In genomic region chr19:39413269-39413902, GRCh38 we compare ENCODE assay signal across 2 cellular contexts.
TF ChIP-seq lines count a peak whose summit lies in the region.

No MANE protein-coding gene starts in this region.

TF ChIP-seq in A549, 52 proteins besides CTCF, POLR2A, EP300 and RAD21 (continued from another document):
- TF ChIP-seq ATOH8 (CRISPR knock-in tag; IDR thresholded peaks at IDR 0.05; ENCODE audit: low read depth) (no peak; the same call in 1 of the 2 replicates), MYC (IDR thresholded peaks at IDR 0.05; ENCODE audit: borderline replicate concordance, low read length) (no peak), RCOR1 (IDR thresholded peaks at IDR 0.05; ENCODE audit: low read depth, low read length) (no peak)

TF ChIP-seq in SK-N-SH treated with all-trans-retinoic acid at 6 μM for 48 hours, 23 proteins besides CTCF, POLR2A, EP300 and RAD21 (continued from another document):
- TF ChIP-seq CREB5 (CRISPR knock-in tag; IDR thresholded peaks at IDR 0.05; ENCODE audit: low read depth), result no peak
- TF ChIP-seq ISL1 (CRISPR knock-in tag; IDR thresholded peaks at IDR 0.05), result no peak
- TF ChIP-seq BACH2 (CRISPR knock-in tag; IDR thresholded peaks at IDR 0.05; ENCODE audit: borderline replicate concordance), result no peak
- no peak for TF ChIP-seq TOX (CRISPR knock-in tag; IDR thresholded peaks at IDR 0.05; ENCODE audit: borderline replicate concordance)
- no peak for TF ChIP-seq ZC3H10 (CRISPR knock-in tag; IDR thresholded peaks at IDR 0.05)
- TF ChIP-seq PATZ1 (CRISPR knock-in tag; IDR thresholded peaks at IDR 0.05; ENCODE audit: borderline replicate concordance), result no peak
- no peak for TF ChIP-seq CSRNP3 (CRISPR knock-in tag; IDR thresholded peaks at IDR 0.05)
- no peak for TF ChIP-seq ZNF70 (CRISPR knock-in tag; IDR thresholded peaks at IDR 0.05)
- TF ChIP-seq ZNF8 (CRISPR knock-in tag; IDR thresholded peaks at IDR 0.05), result no peak
- no peak for TF ChIP-seq TSHZ2 (CRISPR knock-in tag; IDR thresholded peaks at IDR 0.05)
